In genomic region chr1:166738873-166739272, GRCh38 we compare ENCODE assay signal across 24 cellular contexts.
"Had no signal": no experiment of that assay in that cellular context is flagged by ENCODE, and none has a peak within 500 bp of the region (broad histone marks: within the 10 kb centered on the region; RNA-seq: fewer than 3 reads in every experiment).

No MANE protein-coding gene starts in this region.

- DNase-seq: activated CD4-positive, alpha-beta memory T cell treated with anti-CD3 and anti-CD28 coated beads for 36 hours; activated CD4-positive, alpha-beta T cell treated with anti-CD3 and anti-CD28 coated beads, Interleukin-2, amount 10 ng/mL, durations not matched to agents 7 days and 5 days; activated CD4-positive, CD25-positive, alpha-beta regulatory T cell; activated effector memory CD4-positive, alpha-beta T cell treated with Interleukin-2 at 50 U/mL for 16 hours; activated naive CD4-positive, alpha-beta T cell; activated T-cell treated with anti-CD3 and anti-CD28 coated beads for 4 hours; activated T-cell treated with anti-CD3 and anti-CD28 coated beads, Interleukin-2, amount 50 U/mL, for 72 hours; adrenal gland; anterior cingulate cortex; cerebellar nuclear complex; Karpas-422; MM.1S; NCI-H1092; NCI-H1417 treated with DMSO at 0.1 percent for 48 hours; NCI-H1694; NCI-H2029 treated with DMSO at 0.1 percent for 48 hours; NCI-H345; NCI-H510A; NCI-H526 treated with DMSO at 0.1 percent for 48 hours; PC-9; SIG-M5; T-helper 2 cell; T1000 had no signal

- H3K9me3 Mint-ChIP-seq: activated CD4-positive, alpha-beta memory T cell treated with anti-CD3 and anti-CD28 coated beads for 36 hours; activated CD4-positive, alpha-beta T cell treated with anti-CD3 and anti-CD28 coated beads, Interleukin-2, amount 10 ng/mL, durations not matched to agents 7 days and 5 days; activated T-cell treated with anti-CD3 and anti-CD28 coated beads, Interleukin-2, amount 50 U/mL, for 72 hours had no signal

- H3K4me1 Mint-ChIP-seq: activated CD4-positive, alpha-beta T cell treated with anti-CD3 and anti-CD28 coated beads, Interleukin-2, amount 10 ng/mL, durations not matched to agents 7 days and 5 days had no signal

- H3K4me3 Mint-ChIP-seq: activated CD4-positive, alpha-beta memory T cell treated with anti-CD3 and anti-CD28 coated beads for 36 hours; activated CD4-positive, alpha-beta T cell treated with anti-CD3 and anti-CD28 coated beads, Interleukin-2, amount 10 ng/mL, durations not matched to agents 7 days and 5 days; activated naive CD8-positive, alpha-beta T cell; activated T-cell treated with anti-CD3 and anti-CD28 coated beads, Interleukin-2, amount 50 U/mL, for 72 hours had no signal

- H3K27ac Mint-ChIP-seq: activated CD4-positive, alpha-beta memory T cell treated with anti-CD3 and anti-CD28 coated beads for 36 hours; activated CD4-positive, alpha-beta T cell treated with anti-CD3 and anti-CD28 coated beads, Interleukin-2, amount 10 ng/mL, durations not matched to agents 7 days and 5 days; activated naive CD8-positive, alpha-beta T cell; activated T-cell treated with anti-CD3 and anti-CD28 coated beads, Interleukin-2, amount 50 U/mL, for 72 hours had no signal
